ENCODE assay signal across 8 cellular contexts in genomic region chr1:236140705-236141446, GRCh38. TPM values are rescaled to one million over a fixed set of nuclear protein-coding genes. Genes with fewer than 3 reads are reported as not detected.
A peak's percentile ranks its signal among the peaks of the same experiment; 100 is the strongest.
DNase-seq lines count a peak whose midpoint lies in the region; ATAC-seq and TF ChIP-seq lines count a peak whose summit lies in the region.

No MANE protein-coding gene starts in this region.

- peaks cover 0 to 59% of the 10 kb centered on the region in 2 donors for H3K27me3 ChIP-seq in left lung

- peaks cover 4% of the 10 kb centered on the region for H3K9me3 ChIP-seq in iPS-18c (ENCODE audit: control insufficient read depth, insufficient read depth, low read length)
- H3K9me3 ChIP-seq in left lung = no peaks in the 10 kb centered on the region

- H3K4me1 ChIP-seq in left lung = peaks cover 7 to 36% of the 10 kb centered on the region in 2 donors

- POLR2A ChIA-PET in activated CD8-positive, alpha-beta T cell treated with anti-CD3 and anti-CD28 coated beads, Interleukin-2, amount 10 ng/mL, durations not matched to agents 7 days and 5 days (lab: Charles Lee) = interaction anchor here (0.6 kb wide), 1 partner anchor 141 kb away, joined by 5 read pairs; no protein-coding TSS in a partner anchor

- H3K36me3 ChIP-seq in left lung = no peaks in the 10 kb centered on the region

- H3K27ac Mint-ChIP-seq in activated CD8-positive, alpha-beta T cell treated with anti-CD3 and anti-CD28 coated beads, Interleukin-2, amount 10 ng/mL, durations not matched to agents 7 days and 5 days = no peak overlapping the region
- H3K27ac Mint-ChIP-seq in stimulated activated naive CD8-positive, alpha-beta T cell treated with anti-CD3 and anti-CD28 coated beads, Interleukin-15, amount 100 ng/mL, for 72 hours = no peak overlapping the region

- peaks cover 2% of the 10 kb centered on the region for H3K36me3 Mint-ChIP-seq in activated CD8-positive, alpha-beta T cell treated with anti-CD3 and anti-CD28 coated beads, Interleukin-2, amount 10 ng/mL, durations not matched to agents 7 days and 5 days (ENCODE audit: low read depth)

- no peaks in the 10 kb centered on the region for H3K9me3 Mint-ChIP-seq in activated CD8-positive, alpha-beta T cell treated with anti-CD3 and anti-CD28 coated beads, Interleukin-2, amount 10 ng/mL, durations not matched to agents 7 days and 5 days (ENCODE audit: insufficient read depth)
- H3K9me3 Mint-ChIP-seq in stimulated activated naive CD8-positive, alpha-beta T cell treated with anti-CD3 and anti-CD28 coated beads, Interleukin-15, amount 100 ng/mL, for 72 hours = no peaks in the 10 kb centered on the region

- intact Hi-C loops in left lung (cut with DNase I) = no loop called here

- TF ChIP-seq CTCF in omental fat pad (IDR thresholded peaks at IDR 0.05) (no peak), left lung (IDR thresholded peaks at IDR 0.05) (no peak)

- DNase-seq in NCI-H748 (lab: John Stamatoyannopoulos, UW; ENCODE audit: unreplicated experiment) (peak; percentile 37), NCI-H748 treated with DMSO at 0.1 percent for 48 hours (lab: John Stamatoyannopoulos, UW) (no peak), omental fat pad (ENCODE audit: low spot score) (no peak), left lung (no peak)
- no peak for DNase-seq in activated CD8-positive, alpha-beta T cell treated with anti-CD3 and anti-CD28 coated beads, Interleukin-2, amount 10 ng/mL, durations not matched to agents 7 days and 5 days
- DNase-seq in stimulated activated naive CD8-positive, alpha-beta T cell treated with anti-CD3 and anti-CD28 coated beads, Interleukin-15, amount 100 ng/mL, for 72 hours = no peak

- ATAC-seq in activated CD8-positive, alpha-beta T cell treated with anti-CD3 and anti-CD28 coated beads, Interleukin-2, amount 10 ng/mL, durations not matched to agents 7 days and 5 days = no peak
- no peak for ATAC-seq in stimulated activated naive CD8-positive, alpha-beta T cell treated with anti-CD3 and anti-CD28 coated beads, Interleukin-15, amount 100 ng/mL, for 72 hours
- ATAC-seq in omental fat pad (ENCODE audit: low FRiP score) = no peak
- ATAC-seq in left lung = no peak
- ATAC-seq in GM19324 (IDR thresholded peaks at IDR 0.05; ENCODE audit: low FRiP score, unreplicated experiment) = no peak

- H3K27ac ChIP-seq in left lung = no peak overlapping the region

- H3K4me3 ChIP-seq in iPS-18c (ENCODE audit: insufficient read depth, low read depth, low read length) = peak overlapping the region; percentile 51
- H3K4me3 ChIP-seq in left lung = peak overlapping the region in 1 of 2 donors; percentile 70

- CTCF ChIA-PET in activated CD8-positive, alpha-beta T cell treated with anti-CD3 and anti-CD28 coated beads, Interleukin-2, amount 10 ng/mL, durations not matched to agents 7 days and 5 days (lab: Charles Lee) = interaction anchor here (1.2 kb wide), 1 partner anchor 358 kb away, joined by 3 read pairs; no protein-coding TSS in a partner anchor

- H3K4me1 Mint-ChIP-seq in activated CD8-positive, alpha-beta T cell treated with anti-CD3 and anti-CD28 coated beads, Interleukin-2, amount 10 ng/mL, durations not matched to agents 7 days and 5 days (ENCODE audit: low read depth) = peaks cover 17% of the 10 kb centered on the region
- H3K4me1 Mint-ChIP-seq in stimulated activated naive CD8-positive, alpha-beta T cell treated with anti-CD3 and anti-CD28 coated beads, Interleukin-15, amount 100 ng/mL, for 72 hours = peaks cover 29% of the 10 kb centered on the region

- peak overlapping the region; percentile 79 for H3K4me3 Mint-ChIP-seq in activated CD8-positive, alpha-beta T cell treated with anti-CD3 and anti-CD28 coated beads, Interleukin-2, amount 10 ng/mL, durations not matched to agents 7 days and 5 days
- peak overlapping the region; percentile 88 to 89 for H3K4me3 Mint-ChIP-seq in stimulated activated naive CD8-positive, alpha-beta T cell treated with anti-CD3 and anti-CD28 coated beads, Interleukin-15, amount 100 ng/mL, for 72 hours

- H3K27me3 Mint-ChIP-seq in activated CD8-positive, alpha-beta T cell treated with anti-CD3 and anti-CD28 coated beads, Interleukin-2, amount 10 ng/mL, durations not matched to agents 7 days and 5 days (ENCODE audit: low read depth) = peaks cover 48% of the 10 kb centered on the region
- H3K27me3 Mint-ChIP-seq in stimulated activated naive CD8-positive, alpha-beta T cell treated with anti-CD3 and anti-CD28 coated beads, Interleukin-15, amount 100 ng/mL, for 72 hours = peaks cover 46% of the 10 kb centered on the region

RNA-seq across cellular contexts. Expression of gene GPR137B, which starts 1.5 kb away (rescaled TPM):
- total RNA-seq in activated CD8-positive, alpha-beta T cell treated with anti-CD3 and anti-CD28 coated beads, Interleukin-2, amount 10 ng/mL, durations not matched to agents 7 days and 5 days = 1 to 10 TPM; 4.9 to 5.0 TPM
- total RNA-seq in omental fat pad (10 to 100 TPM; 13.7 to 37.7 (median 26.0) TPM), left lung (10 to 100 TPM; 18.2 to 37.4 TPM)
